Comparison of ENCODE assay signal across 1 cellular context in genomic region chr22:42258126-42258525, GRCh38.
TF ChIP-seq lines count a peak whose summit lies in the region.

No MANE protein-coding gene starts in this region.

TF ChIP-seq in WTC11, 78 proteins besides CTCF, POLR2A, EP300 and RAD21 (continued from another document):
- TF ChIP-seq ARID4B (CRISPR knock-in tag; IDR thresholded peaks at IDR 0.05; ENCODE audit: borderline replicate concordance) (no peak), ZNF423 (CRISPR knock-in tag; IDR thresholded peaks at IDR 0.05) (no peak), OVOL2 (CRISPR knock-in tag; IDR thresholded peaks at IDR 0.05; ENCODE audit: borderline replicate concordance) (no peak), PREB (CRISPR knock-in tag; IDR thresholded peaks at IDR 0.05; ENCODE audit: borderline replicate concordance) (no peak)
